9 cellular contexts compared by ENCODE assay signal in genomic region chr2:16525265-16525887, GRCh38.
DNase-seq lines count a peak whose midpoint lies in the region; ATAC-seq and TF ChIP-seq lines count a peak whose summit lies in the region.
"Had no signal": no experiment of that assay in that cellular context is flagged by ENCODE, and none has a peak within 500 bp of the region (broad histone marks: within the 10 kb centered on the region; RNA-seq: fewer than 3 reads in every experiment).

No MANE protein-coding gene starts in this region.

- H3K4me3 ChIP-seq in cardiac fibroblast (replicated peaks in 1 of 2; ENCODE audit: low read depth in 2 of 2, low read length in 2 of 2) (no peak overlapping the region), suprapubic skin (no peak overlapping the region)

- no peak overlapping the region for H3K27ac ChIP-seq in suprapubic skin

- TF ChIP-seq CTCF in cardiac fibroblast (IDR thresholded peaks at IDR 0.05; ENCODE audit: low read depth, low read length) (peak; percentile 42), progenitor cell of endocrine pancreas (IDR thresholded peaks at IDR 0.05; ENCODE audit: unreplicated experiment) (peak; percentile 35), suprapubic skin (IDR thresholded peaks at IDR 0.05) (no peak)

- ATAC-seq in activated T-cell treated with anti-CD3 and anti-CD28 coated beads, Interleukin-2, amount 50 U/mL, for 72 hours (replicated peaks in 1 of 2) = no peak
- ATAC-seq in HG03135 (IDR thresholded peaks at IDR 0.05; ENCODE audit: unreplicated experiment) = no peak

- no peaks in the 10 kb centered on the region for H3K9me3 ChIP-seq in suprapubic skin

- no peak overlapping the region for H3K27ac Mint-ChIP-seq in activated T-cell treated with anti-CD3 and anti-CD28 coated beads, Interleukin-2, amount 50 U/mL, for 72 hours
- no peak overlapping the region for H3K27ac Mint-ChIP-seq in activated T-cell treated with anti-CD3 and anti-CD28 coated beads, Interleukin-2, amount 50 U/mL, for 24 hours
- no peak overlapping the region for H3K27ac Mint-ChIP-seq in progenitor cell of endocrine pancreas
- H3K27ac Mint-ChIP-seq in activated T-helper 1 cell treated with anti-CD3 and anti-CD28 coated beads, Interleukin-12 subunit alpha, Interleukin-12 subunit beta, Interleukin-2, Interleukin-4 antibody, amounts not matched to agents 30 ng/mL and 10 ng/mL and 1 ng/mL, durations not matched to agents 14 hours and 24 hours and 36 hours = no peak overlapping the region
- H3K27ac Mint-ChIP-seq: activated B cell treated with CpG ODN at 0.5 μM for 24 hours had no signal

- no peaks in the 10 kb centered on the region for H3K36me3 ChIP-seq in suprapubic skin

- no peaks in the 10 kb centered on the region for H3K4me1 ChIP-seq in suprapubic skin

- H3K27me3 Mint-ChIP-seq in activated T-cell treated with anti-CD3 and anti-CD28 coated beads, Interleukin-2, amount 50 U/mL, for 72 hours (ENCODE audit: low read depth) = peaks cover 3% of the 10 kb centered on the region
- peaks cover 5% of the 10 kb centered on the region for H3K27me3 Mint-ChIP-seq in activated T-cell treated with anti-CD3 and anti-CD28 coated beads, Interleukin-2, amount 50 U/mL, for 24 hours
- peaks cover 14% of the 10 kb centered on the region for H3K27me3 Mint-ChIP-seq in progenitor cell of endocrine pancreas
- no peaks in the 10 kb centered on the region for H3K27me3 Mint-ChIP-seq in activated T-helper 1 cell treated with anti-CD3 and anti-CD28 coated beads, Interleukin-12 subunit alpha, Interleukin-12 subunit beta, Interleukin-2, Interleukin-4 antibody, amounts not matched to agents 30 ng/mL and 10 ng/mL and 1 ng/mL, durations not matched to agents 14 hours and 24 hours and 36 hours (ENCODE audit: insufficient read depth)

- intact Hi-C loops in activated T-helper 1 cell treated with anti-CD3 and anti-CD28 coated beads, Interleukin-12 subunit alpha, Interleukin-12 subunit beta, Interleukin-2, Interleukin-4 antibody, amounts not matched to agents 30 ng/mL and 10 ng/mL and 1 ng/mL, durations not matched to agents 14 hours and 24 hours and 36 hours (cut with micrococcal nuclease) = loop anchor here (1.0 kb wide), 2 partner anchors 84 to 232 kb away; no protein-coding TSS in a partner anchor

- no peaks in the 10 kb centered on the region for H3K4me1 Mint-ChIP-seq in activated T-cell treated with anti-CD3 and anti-CD28 coated beads, Interleukin-2, amount 50 U/mL, for 72 hours (ENCODE audit: low read depth)
- no peaks in the 10 kb centered on the region for H3K4me1 Mint-ChIP-seq in activated T-cell treated with anti-CD3 and anti-CD28 coated beads, Interleukin-2, amount 50 U/mL, for 24 hours (ENCODE audit: low read depth)
- peaks cover 10% of the 10 kb centered on the region for H3K4me1 Mint-ChIP-seq in progenitor cell of endocrine pancreas (ENCODE audit: low read depth)
- H3K4me1 Mint-ChIP-seq in activated T-helper 1 cell treated with anti-CD3 and anti-CD28 coated beads, Interleukin-12 subunit alpha, Interleukin-12 subunit beta, Interleukin-2, Interleukin-4 antibody, amounts not matched to agents 30 ng/mL and 10 ng/mL and 1 ng/mL, durations not matched to agents 14 hours and 24 hours and 36 hours (ENCODE audit: low read depth) = no peaks in the 10 kb centered on the region
- H3K4me1 Mint-ChIP-seq: activated B cell treated with CpG ODN at 0.5 μM for 24 hours had no signal

- no peaks in the 10 kb centered on the region for H3K9me3 Mint-ChIP-seq in activated T-cell treated with anti-CD3 and anti-CD28 coated beads, Interleukin-2, amount 50 U/mL, for 72 hours
- no peaks in the 10 kb centered on the region for H3K9me3 Mint-ChIP-seq in activated T-cell treated with anti-CD3 and anti-CD28 coated beads, Interleukin-2, amount 50 U/mL, for 24 hours
- H3K9me3 Mint-ChIP-seq in progenitor cell of endocrine pancreas (ENCODE audit: low read depth) = peaks cover 4% of the 10 kb centered on the region
- H3K9me3 Mint-ChIP-seq in activated T-helper 1 cell treated with anti-CD3 and anti-CD28 coated beads, Interleukin-12 subunit alpha, Interleukin-12 subunit beta, Interleukin-2, Interleukin-4 antibody, amounts not matched to agents 30 ng/mL and 10 ng/mL and 1 ng/mL, durations not matched to agents 14 hours and 24 hours and 36 hours = no peaks in the 10 kb centered on the region
- H3K9me3 Mint-ChIP-seq: activated B cell treated with CpG ODN at 0.5 μM for 24 hours had no signal

- no peak overlapping the region for H3K4me3 Mint-ChIP-seq in activated T-cell treated with anti-CD3 and anti-CD28 coated beads, Interleukin-2, amount 50 U/mL, for 72 hours
- H3K4me3 Mint-ChIP-seq in activated T-cell treated with anti-CD3 and anti-CD28 coated beads, Interleukin-2, amount 50 U/mL, for 24 hours = no peak overlapping the region
- no peak overlapping the region for H3K4me3 Mint-ChIP-seq in progenitor cell of endocrine pancreas (ENCODE audit: low read depth)
- no peak overlapping the region for H3K4me3 Mint-ChIP-seq in activated T-helper 1 cell treated with anti-CD3 and anti-CD28 coated beads, Interleukin-12 subunit alpha, Interleukin-12 subunit beta, Interleukin-2, Interleukin-4 antibody, amounts not matched to agents 30 ng/mL and 10 ng/mL and 1 ng/mL, durations not matched to agents 14 hours and 24 hours and 36 hours
- H3K4me3 Mint-ChIP-seq: activated B cell treated with CpG ODN at 0.5 μM for 24 hours had no signal

- TF ChIP-seq POLR2A in suprapubic skin (IDR thresholded peaks at IDR 0.05) = no peak

- no peaks in the 10 kb centered on the region for H3K27me3 ChIP-seq in suprapubic skin

- DNase-seq in activated T-cell treated with anti-CD3 and anti-CD28 coated beads, Interleukin-2, amount 50 U/mL, for 72 hours = peak; percentile 15 to 31
- DNase-seq in activated T-cell treated with anti-CD3 and anti-CD28 coated beads, Interleukin-2, amount 50 U/mL, for 24 hours = no peak
- peak; percentile 49 for DNase-seq in MV-4-11 (lab: John Stamatoyannopoulos, UW)
- peak; percentile 2 to 14 for DNase-seq in cardiac fibroblast (ENCODE audit: low read depth in 2 of 2)
- no peak for DNase-seq in progenitor cell of endocrine pancreas (ENCODE audit: low spot score, unreplicated experiment)
- DNase-seq in suprapubic skin (ENCODE audit: low spot score in 2 of 2) = no peak
- no peak for DNase-seq in activated T-helper 1 cell treated with anti-CD3 and anti-CD28 coated beads, Interleukin-12 subunit alpha, Interleukin-12 subunit beta, Interleukin-2, Interleukin-4 antibody, amounts not matched to agents 30 ng/mL and 10 ng/mL and 1 ng/mL, durations not matched to agents 14 hours and 24 hours and 36 hours (ENCODE audit: low spot score)
- DNase-seq: activated B cell treated with CpG ODN at 0.5 μM for 24 hours had no signal

- H3K36me3 Mint-ChIP-seq in activated T-cell treated with anti-CD3 and anti-CD28 coated beads, Interleukin-2, amount 50 U/mL, for 72 hours (ENCODE audit: insufficient read depth in 2 of 2) = no peaks in the 10 kb centered on the region
- H3K36me3 Mint-ChIP-seq in activated T-cell treated with anti-CD3 and anti-CD28 coated beads, Interleukin-2, amount 50 U/mL, for 24 hours (ENCODE audit: low read depth) = no peaks in the 10 kb centered on the region
- H3K36me3 Mint-ChIP-seq in progenitor cell of endocrine pancreas (ENCODE audit: insufficient read depth) = no peaks in the 10 kb centered on the region
- H3K36me3 Mint-ChIP-seq in activated T-helper 1 cell treated with anti-CD3 and anti-CD28 coated beads, Interleukin-12 subunit alpha, Interleukin-12 subunit beta, Interleukin-2, Interleukin-4 antibody, amounts not matched to agents 30 ng/mL and 10 ng/mL and 1 ng/mL, durations not matched to agents 14 hours and 24 hours and 36 hours (ENCODE audit: low read depth) = no peaks in the 10 kb centered on the region

- WGBS in suprapubic skin = 84% methylated on average over 15 of the region's 15 CpGs

- TF ChIP-seq EP300 in suprapubic skin (IDR thresholded peaks at IDR 0.05) = no peak

Comparison
In these comparisons a context has a peak if more than half of its experiments do, and no peak if none do; other contexts are left out.
1. DNase-seq: peak in activated T-cell treated with anti-CD3 and anti-CD28 coated beads, Interleukin-2, amount 50 U/mL, for 72 hours (2 of 2), MV-4-11 (single experiment) and cardiac fibroblast (2 of 2); none in activated T-cell treated with anti-CD3 and anti-CD28 coated beads, Interleukin-2, amount 50 U/mL, for 24 hours (single experiment), progenitor cell of endocrine pancreas (single experiment), suprapubic skin (0 of 2) and activated T-helper 1 cell treated with anti-CD3 and anti-CD28 coated beads, Interleukin-12 subunit alpha, Interleukin-12 subunit beta, Interleukin-2, Interleukin-4 antibody, amounts not matched to agents 30 ng/mL and 10 ng/mL and 1 ng/mL, durations not matched to agents 14 hours and 24 hours and 36 hours (single experiment).
2. CTCF ChIP-seq: peak in cardiac fibroblast (single experiment) and progenitor cell of endocrine pancreas (single experiment); none in suprapubic skin (0 of 2).